12 cellular contexts compared by ENCODE assay signal in genomic region chr17:17846003-17846402, GRCh38.
"Had no signal": no experiment of that assay in that cellular context is flagged by ENCODE, and none has a peak within 500 bp of the region (broad histone marks: within the 10 kb centered on the region; RNA-seq: fewer than 3 reads in every experiment).

No MANE protein-coding gene starts in this region.

- H3K27me3 Mint-ChIP-seq: activated naive CD8-positive, alpha-beta T cell treated with anti-CD3 and anti-CD28 coated beads, Interleukin-2, amount 50 U/mL, for 24 hours had no signal

- H3K27ac Mint-ChIP-seq: activated naive CD8-positive, alpha-beta T cell treated with anti-CD3 and anti-CD28 coated beads, Interleukin-2, amount 50 U/mL, for 24 hours; natural killer cell had no signal

- ATAC-seq: activated naive CD8-positive, alpha-beta T cell treated with anti-CD3 and anti-CD28 coated beads, Interleukin-2, amount 50 U/mL, for 24 hours; foreskin keratinocyte; left colon; natural killer cell had no signal

- H3K4me3 Mint-ChIP-seq: activated naive CD8-positive, alpha-beta T cell treated with anti-CD3 and anti-CD28 coated beads, Interleukin-2, amount 50 U/mL, for 24 hours; natural killer cell had no signal

- H3K36me3 Mint-ChIP-seq: natural killer cell had no signal

- H3K27me3 ChIP-seq: ascending aorta, foreskin keratinocyte, transverse colon had no signal

- H3K4me3 ChIP-seq: ascending aorta, transverse colon had no signal

- H3K36me3 ChIP-seq: transverse colon had no signal

- H3K27ac ChIP-seq: ascending aorta, foreskin keratinocyte, transverse colon had no signal

- H3K9me3 ChIP-seq: ascending aorta, transverse colon had no signal

- DNase-seq: activated CD4-positive, CD25-positive, alpha-beta regulatory T cell treated with anti-CD3 and anti-CD28 coated beads, Interleukin-2, amount 50 U/mL, for 72 hours; activated effector memory CD4-positive, alpha-beta T cell treated with Interleukin-2 at 50 U/mL for 16 hours; activated naive CD8-positive, alpha-beta T cell treated with anti-CD3 and anti-CD28 coated beads, Interleukin-2, amount 50 U/mL, for 24 hours; activated T-cell treated with anti-CD3 and anti-CD28 coated beads, Interleukin-2, amount 50 U/mL, for 1 hour; foreskin keratinocyte; head of caudate nucleus; left colon; natural killer cell; stimulated activated CD4-positive, alpha-beta T cell treated with anti-CD3 and anti-CD28 coated beads, Interleukin-15, amount 100 ng/mL, for 24 hours; stimulated activated CD4-positive, alpha-beta T cell treated with anti-CD3 and anti-CD28 coated beads, Interleukin-4, amount 100 ng/mL, for 4 hours; transverse colon had no signal

- H3K9me3 Mint-ChIP-seq: activated naive CD8-positive, alpha-beta T cell treated with anti-CD3 and anti-CD28 coated beads, Interleukin-2, amount 50 U/mL, for 24 hours; natural killer cell had no signal
